ENCODE assay signal across 8 cellular contexts in genomic region chr16:88815901-88816589, GRCh38. TPM values are rescaled to one million over a fixed set of nuclear protein-coding genes. Genes with fewer than 3 reads are reported as not detected.
DNase-seq lines count a peak whose midpoint lies in the region; ATAC-seq and TF ChIP-seq lines count a peak whose summit lies in the region.

No MANE protein-coding gene starts in this region.

- no peak for ATAC-seq in GM19463 (IDR thresholded peaks at IDR 0.05; ENCODE audit: unreplicated experiment)

- H3K27me3 ChIP-seq in OCI-LY3 (ENCODE audit: low read depth, low read length) = no peaks in the 10 kb centered on the region
- H3K27me3 ChIP-seq in suprapubic skin = no peaks in the 10 kb centered on the region

- no peak for TF ChIP-seq EP300 in suprapubic skin (IDR thresholded peaks at IDR 0.05)

- H3K4me1 ChIP-seq in OCI-LY3 (ENCODE audit: low read length) (no peaks in the 10 kb centered on the region), suprapubic skin (peaks cover 32% of the 10 kb centered on the region)

- no peak overlapping the region for H2AFZ ChIP-seq in OCI-LY3 (ENCODE audit: low read depth, low read length)

- no peak overlapping the region for H3K9ac ChIP-seq in OCI-LY3 (ENCODE audit: low read length)

- in situ Hi-C loops in ACHN (cut with HindIII; ENCODE audit: low pct_ligation_motif_present, low pct_unique_long_range_greater_than_20kb, low sequenced_read_pairs) = no loop called here

- no peak for TF ChIP-seq POLR2A in suprapubic skin (IDR thresholded peaks at IDR 0.05)

- H3K9me3 ChIP-seq in OCI-LY3 (ENCODE audit: insufficient read depth, low read length) (no peaks in the 10 kb centered on the region), suprapubic skin (no peaks in the 10 kb centered on the region)

- no peak overlapping the region for H3K4me2 ChIP-seq in OCI-LY3 (ENCODE audit: low read length)

- H3K36me3 ChIP-seq in OCI-LY3 (replicated peaks; ENCODE audit: low read depth, low read length) = no peaks in the 10 kb centered on the region
- H3K36me3 ChIP-seq in suprapubic skin = peaks cover under 1% of the 10 kb centered on the region

- TF ChIP-seq CTCF in GM12872 (IDR thresholded peaks at IDR 0.05; ENCODE audit: insufficient read depth, low read depth, low read length) (peak; percentile 92), OCI-LY3 (IDR thresholded peaks at IDR 0.05; ENCODE audit: low read depth, low read length) (peak; percentile 80), suprapubic skin (IDR thresholded peaks at IDR 0.05) (peak; percentile 58 to 81)

- peaks cover 5% of the 10 kb centered on the region for H3K79me2 ChIP-seq in OCI-LY3 (ENCODE audit: low read length)

- H3K4me3 ChIP-seq in OCI-LY3 (ENCODE audit: low read length) (no peak overlapping the region), suprapubic skin (no peak overlapping the region)

- H4K20me1 ChIP-seq in OCI-LY3 (ENCODE audit: insufficient read depth, low read length) = no peaks in the 10 kb centered on the region

- H3K27ac ChIP-seq in OCI-LY3 (ENCODE audit: low read length) (no peak overlapping the region), suprapubic skin (no peak overlapping the region)

- WGBS in suprapubic skin = 41% methylated on average over 7 of the region's 19 CpGs

- DNase-seq in ACHN = peak; percentile 47
- DNase-seq in activated naive CD8-positive, alpha-beta T cell treated with anti-CD3 and anti-CD28 coated beads, Interleukin-2, amount 50 U/mL, for 16 hours (ENCODE audit: low read depth, low spot score) = peak; percentile 19
- DNase-seq in kidney tubule cell (ENCODE audit: low spot score) = peak; percentile 50
- no peak for DNase-seq in suprapubic skin (ENCODE audit: low spot score in 2 of 2)
- DNase-seq in putamen (ENCODE audit: low spot score) = no peak

RNA-seq across cellular contexts. Expression of gene APRT, which starts 4.3 kb away (rescaled TPM):
- total RNA-seq in suprapubic skin = 100 to 1,000 TPM; 122 to 382 (median 250) TPM

RNA-seq across cellular contexts. Expression of gene CDT1, which starts 12.5 kb away (rescaled TPM):
- 10 to 100 TPM in 2 of 4 donors, 1 to 10 TPM in 2; 4.7 to 25.7 (median 10.7) TPM for total RNA-seq in suprapubic skin

RNA-seq across cellular contexts. Expression of gene PIEZO1, which starts 31.0 kb away (rescaled TPM):
- 100 to 1,000 TPM; 185 to 269 (median 224) TPM for total RNA-seq in suprapubic skin

RNA-seq across cellular contexts. Expression of gene GALNS, which starts 40.7 kb away (rescaled TPM):
- 100 to 1,000 TPM in 1 of 4 donors, 10 to 100 TPM in 3; 31.1 to 134 (median 43.3) TPM for total RNA-seq in suprapubic skin

RNA-seq across cellular contexts. Expression of gene TRAPPC2L, which starts 40.9 kb away (rescaled TPM):
- total RNA-seq in suprapubic skin = 10 to 100 TPM; 31.9 to 49.2 (median 36.3) TPM

Comparison
In these comparisons a context has a peak if more than half of its experiments do, and no peak if none do; other contexts are left out.
1. DNase-seq: peak in ACHN (single experiment), activated naive CD8-positive, alpha-beta T cell treated with anti-CD3 and anti-CD28 coated beads, Interleukin-2, amount 50 U/mL, for 16 hours (single experiment) and kidney tubule cell (single experiment); none in suprapubic skin (0 of 2) and putamen (single experiment).
2. Peak in every context shown above with its lines, with median percentiles within 50 percentile points of each other: CTCF ChIP-seq.